In the genomic region with DNA sequence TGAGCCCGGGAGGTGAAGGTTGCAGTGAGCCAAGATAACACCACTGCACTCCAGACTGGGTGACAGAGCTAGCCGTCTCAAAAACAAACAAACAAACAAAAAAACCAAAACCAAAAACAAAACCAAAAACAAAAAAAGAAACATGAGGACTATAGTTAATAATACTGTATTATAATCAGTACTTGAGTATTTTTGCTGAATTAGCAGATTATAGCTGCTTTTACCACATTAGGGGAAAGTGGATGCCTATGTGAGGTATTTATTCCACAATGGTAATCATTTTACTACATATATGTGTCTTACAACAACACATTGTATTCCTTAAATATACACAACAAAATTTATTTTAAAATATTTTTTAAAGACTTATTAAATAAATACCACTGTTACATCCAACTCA, we compare ENCODE assay signal across 36 cellular contexts.
"Had no signal": no experiment of that assay in that cellular context is flagged by ENCODE, and none has a peak within 500 bp of the region (broad histone marks: within the 10 kb centered on the region; RNA-seq: fewer than 3 reads in every experiment).

No MANE protein-coding gene starts in this region.

- H3K9me3 Mint-ChIP-seq: activated B cell treated with CpG ODN at 0.5 μM for 24 hours; activated CD4-positive, alpha-beta memory T cell treated with anti-CD3 and anti-CD28 coated beads for 36 hours; activated CD4-positive, alpha-beta T cell treated with anti-CD3 and anti-CD28 coated beads, Interleukin-2, amount 10 ng/mL, durations not matched to agents 24 days and 14 days; activated CD8-positive, alpha-beta T cell treated with anti-CD3 and anti-CD28 coated beads for 36 hours; activated naive CD4-positive, alpha-beta T cell treated with anti-CD3 and anti-CD28 coated beads for 36 hours; activated naive CD4-positive, alpha-beta T cell treated with anti-CD3 and anti-CD28 coated beads, Interleukin-2, amount 50 U/mL, for 72 hours; activated naive CD8-positive, alpha-beta T cell treated with anti-CD3 and anti-CD28 coated beads for 36 hours; activated T-cell treated with anti-CD3 and anti-CD28 coated beads, Interleukin-2, amount 50 U/mL, for 4 hours; activated T-cell treated with anti-CD3 and anti-CD28 coated beads, Interleukin-2, amount 50 U/mL, for 72 hours; activated T-helper 1 cell treated with anti-CD3 and anti-CD28 coated beads, Interleukin-12 subunit alpha, Interleukin-12 subunit beta, Interleukin-2, Interleukin-4 antibody, amounts not matched to agents 30 ng/mL and 10 ng/mL and 1 ng/mL, durations not matched to agents 14 hours and 24 hours and 36 hours; activated T-helper 17 cell treated with anti-CD3 and anti-CD28 coated beads, Interleukin-2, amount 50 U/mL, for 72 hours; T-helper 2 cell treated with Interferon-gamma antibody and Interleukin-4, amounts not matched to agents 5 μg/mL and 100 μg/mL, for 36 hours had no signal

- H3K27ac Mint-ChIP-seq: activated B cell treated with CpG ODN at 0.5 μM for 24 hours; activated CD4-positive, alpha-beta memory T cell treated with anti-CD3 and anti-CD28 coated beads for 36 hours; activated CD4-positive, alpha-beta T cell treated with anti-CD3 and anti-CD28 coated beads, Interleukin-2, amount 10 ng/mL, durations not matched to agents 24 days and 14 days; activated CD8-positive, alpha-beta T cell treated with anti-CD3 and anti-CD28 coated beads for 36 hours; activated naive CD4-positive, alpha-beta T cell treated with anti-CD3 and anti-CD28 coated beads for 36 hours; activated naive CD4-positive, alpha-beta T cell treated with anti-CD3 and anti-CD28 coated beads, Interleukin-2, amount 50 U/mL, for 72 hours; activated naive CD8-positive, alpha-beta T cell treated with anti-CD3 and anti-CD28 coated beads for 36 hours; activated T-cell treated with anti-CD3 and anti-CD28 coated beads, Interleukin-2, amount 50 U/mL, for 72 hours; activated T-helper 1 cell treated with anti-CD3 and anti-CD28 coated beads, Interleukin-12 subunit alpha, Interleukin-12 subunit beta, Interleukin-2, Interleukin-4 antibody, amounts not matched to agents 30 ng/mL and 10 ng/mL and 1 ng/mL, durations not matched to agents 14 hours and 24 hours and 36 hours; activated T-helper 17 cell treated with anti-CD3 and anti-CD28 coated beads, Interleukin-2, amount 50 U/mL, for 72 hours; T-helper 2 cell treated with Interferon-gamma antibody and Interleukin-4, amounts not matched to agents 5 μg/mL and 100 μg/mL, for 36 hours had no signal

- H3K36me3 ChIP-seq: adrenal gland, brain microvascular endothelial cell, breast epithelium had no signal

- DNase-seq: activated B cell treated with CpG ODN at 0.5 μM for 24 hours; activated CD4-positive, alpha-beta memory T cell treated with anti-CD3 and anti-CD28 coated beads for 36 hours; activated CD4-positive, alpha-beta T cell treated with anti-CD3 and anti-CD28 coated beads for 4 hours; activated CD4-positive, alpha-beta T cell treated with anti-CD3 and anti-CD28 coated beads, Interleukin-2, amount 10 ng/mL, durations not matched to agents 24 days and 14 days; activated CD4-positive, alpha-beta T cell treated with anti-CD3 and anti-CD28 coated beads, Interleukin-2, amount 50 U/mL, for 1 hour; activated CD4-positive, alpha-beta T cell treated with anti-CD3 and anti-CD28 coated beads, Interleukin-2, amount 50 U/mL, for 4 hours; activated CD4-positive, CD25-positive, alpha-beta regulatory T cell treated with anti-CD3 and anti-CD28 coated beads, Interleukin-2, amount 50 U/mL, for 72 hours; activated CD8-positive, alpha-beta memory T cell treated with anti-CD3 and anti-CD28 coated beads, Interleukin-2, amount 50 U/mL, for 4 hours; activated CD8-positive, alpha-beta T cell treated with anti-CD3 and anti-CD28 coated beads for 36 hours; activated effector memory CD4-positive, alpha-beta T cell treated with anti-CD3 and anti-CD28 coated beads, Interleukin-2, amount 50 U/mL, for 16 hours; activated gamma-delta T cell treated with Interleukin-2 at 50 U/mL for 16 hours; activated naive CD4-positive, alpha-beta T cell; activated naive CD4-positive, alpha-beta T cell treated with anti-CD3 and anti-CD28 coated beads for 36 hours; activated naive CD4-positive, alpha-beta T cell treated with anti-CD3 and anti-CD28 coated beads, Interleukin-2, amount 50 U/mL, for 16 hours; activated naive CD8-positive, alpha-beta T cell treated with anti-CD3 and anti-CD28 coated beads for 36 hours; activated T-cell treated with anti-CD3 and anti-CD28 coated beads for 4 hours; activated T-cell treated with anti-CD3 and anti-CD28 coated beads, Interleukin-2, amount 50 U/mL, for 1 hour; activated T-cell treated with anti-CD3 and anti-CD28 coated beads, Interleukin-2, amount 50 U/mL, for 4 hours; activated T-cell treated with anti-CD3 and anti-CD28 coated beads, Interleukin-2, amount 50 U/mL, for 72 hours; adrenal gland; amniotic stem cell; aorta; body of pancreas; brain microvascular endothelial cell; central memory CD4-positive, alpha-beta T cell; T-helper 2 cell; T-helper 9 cell had no signal

- H3K27ac ChIP-seq: adrenal gland, body of pancreas, brain microvascular endothelial cell, breast epithelium, VCaP had no signal

- H3K9me3 ChIP-seq: adrenal gland, body of pancreas, breast epithelium had no signal

- H3K4me1 Mint-ChIP-seq: activated B cell treated with CpG ODN at 0.5 μM for 24 hours; activated CD4-positive, alpha-beta T cell treated with anti-CD3 and anti-CD28 coated beads, Interleukin-2, amount 10 ng/mL, durations not matched to agents 24 days and 14 days; activated T-helper 17 cell treated with anti-CD3 and anti-CD28 coated beads, Interleukin-2, amount 50 U/mL, for 72 hours had no signal

- H3K27me3 Mint-ChIP-seq: activated CD4-positive, alpha-beta memory T cell treated with anti-CD3 and anti-CD28 coated beads for 36 hours; activated CD4-positive, alpha-beta T cell treated with anti-CD3 and anti-CD28 coated beads, Interleukin-2, amount 10 ng/mL, durations not matched to agents 24 days and 14 days; activated CD8-positive, alpha-beta T cell treated with anti-CD3 and anti-CD28 coated beads for 36 hours; activated naive CD8-positive, alpha-beta T cell treated with anti-CD3 and anti-CD28 coated beads for 36 hours; activated T-helper 17 cell treated with anti-CD3 and anti-CD28 coated beads, Interleukin-2, amount 50 U/mL, for 72 hours had no signal

- FAIRE-seq: astrocyte, colon, TTC549 had no signal

- H3K36me3 Mint-ChIP-seq: activated CD4-positive, alpha-beta memory T cell treated with anti-CD3 and anti-CD28 coated beads for 36 hours; activated naive CD4-positive, alpha-beta T cell treated with anti-CD3 and anti-CD28 coated beads, Interleukin-2, amount 50 U/mL, for 72 hours; activated naive CD8-positive, alpha-beta T cell treated with anti-CD3 and anti-CD28 coated beads for 36 hours had no signal

- H3K4me3 ChIP-seq: adrenal gland, body of pancreas, breast epithelium had no signal

- H3K4me1 ChIP-seq: adrenal gland, body of pancreas, breast epithelium had no signal

- H3K4me3 Mint-ChIP-seq: activated B cell treated with CpG ODN at 0.5 μM for 24 hours; activated CD4-positive, alpha-beta memory T cell treated with anti-CD3 and anti-CD28 coated beads for 36 hours; activated CD4-positive, alpha-beta T cell treated with anti-CD3 and anti-CD28 coated beads, Interleukin-2, amount 10 ng/mL, durations not matched to agents 24 days and 14 days; activated CD8-positive, alpha-beta T cell treated with anti-CD3 and anti-CD28 coated beads for 36 hours; activated naive CD4-positive, alpha-beta T cell treated with anti-CD3 and anti-CD28 coated beads for 36 hours; activated naive CD8-positive, alpha-beta T cell treated with anti-CD3 and anti-CD28 coated beads for 36 hours; activated T-cell treated with anti-CD3 and anti-CD28 coated beads, Interleukin-2, amount 50 U/mL, for 4 hours; activated T-cell treated with anti-CD3 and anti-CD28 coated beads, Interleukin-2, amount 50 U/mL, for 72 hours; activated T-helper 1 cell treated with anti-CD3 and anti-CD28 coated beads, Interleukin-12 subunit alpha, Interleukin-12 subunit beta, Interleukin-2, Interleukin-4 antibody, amounts not matched to agents 30 ng/mL and 10 ng/mL and 1 ng/mL, durations not matched to agents 14 hours and 24 hours and 36 hours; activated T-helper 17 cell treated with anti-CD3 and anti-CD28 coated beads, Interleukin-2, amount 50 U/mL, for 72 hours; T-helper 2 cell treated with Interferon-gamma antibody and Interleukin-4, amounts not matched to agents 5 μg/mL and 100 μg/mL, for 36 hours had no signal

- ATAC-seq: activated CD8-positive, alpha-beta T cell treated with anti-CD3 and anti-CD28 coated beads for 36 hours; activated naive CD4-positive, alpha-beta T cell treated with anti-CD3 and anti-CD28 coated beads, Interleukin-2, amount 50 U/mL, for 72 hours; activated T-cell treated with anti-CD3 and anti-CD28 coated beads, Interleukin-2, amount 50 U/mL, for 4 hours; activated T-cell treated with anti-CD3 and anti-CD28 coated beads, Interleukin-2, amount 50 U/mL, for 72 hours; activated T-helper 17 cell treated with anti-CD3 and anti-CD28 coated beads, Interleukin-2, amount 50 U/mL, for 72 hours; body of pancreas had no signal

- H3K27me3 ChIP-seq: body of pancreas, brain microvascular endothelial cell, breast epithelium had no signal
